8 cellular contexts compared by ENCODE assay signal in the genomic region with DNA sequence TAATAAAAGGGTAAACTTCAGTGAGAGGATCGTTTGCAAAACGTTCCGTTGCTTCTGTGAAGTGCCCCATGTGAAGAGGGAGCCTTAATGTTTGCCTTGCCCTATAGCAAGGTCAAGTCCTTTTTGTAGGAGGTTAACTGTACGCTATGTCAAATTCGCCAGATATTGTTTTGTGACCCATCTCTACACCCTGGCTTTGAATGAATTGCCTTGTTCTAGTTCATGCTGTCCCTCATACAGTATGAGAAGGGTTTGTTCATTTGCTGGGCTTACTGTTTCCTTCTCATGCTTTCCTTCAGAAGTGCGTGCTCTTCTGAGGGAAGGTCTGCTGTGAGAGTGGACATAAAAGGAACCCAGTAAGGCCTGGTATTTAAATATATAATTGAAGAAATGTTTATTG. TPM values are rescaled to one million over a fixed set of nuclear protein-coding genes. Genes with fewer than 3 reads are reported as not detected.
DNase-seq lines count a peak whose midpoint lies in the region; ATAC-seq and TF ChIP-seq lines count a peak whose summit lies in the region.

No MANE protein-coding gene starts in this region.

- WGBS in testis, 2 donors: 14 to 17% methylated on average over 6 of the region's 6 CpGs

- H2AFZ ChIP-seq in parathyroid adenoma: no peak overlapping the region

- H3K9ac ChIP-seq in ES-I3 (ENCODE audit: low read depth, low read length): peak overlapping the region; percentile 58; the same call in 1 of the 2 replicates
- no peak overlapping the region for H3K9ac ChIP-seq in parathyroid adenoma

- POLR2A ChIA-PET in Panc1 (lab: Charles Lee): no interaction called here

- ATAC-seq in Panc1: no peak

- H3K4me2 ChIP-seq in parathyroid adenoma (ENCODE audit: low read length): peak overlapping the region; percentile 75

- H3K36me3 ChIP-seq in ES-I3 (ENCODE audit: insufficient read depth, low read length) (no peaks in the 10 kb centered on the region), Panc1 (ENCODE audit: control insufficient read depth, insufficient read depth, low read length) (peaks cover 5% of the 10 kb centered on the region; the same call in 1 of the 2 replicates), parathyroid adenoma (ENCODE audit: control insufficient read depth, insufficient read depth, low read length) (no peaks in the 10 kb centered on the region), testis (ENCODE audit: low read depth, missing control alignments) (no peaks in the 10 kb centered on the region)

- intact Hi-C loops in Panc1 (cut with micrococcal nuclease; ENCODE audit: unreplicated experiment) (no loop called here), testis (cut with DNase I; ENCODE audit: low total_unique reads) (loop anchor here (10.0 kb wide), 1 partner anchor 191 kb away; no protein-coding TSS in a partner anchor)

- H3K79me2 ChIP-seq in parathyroid adenoma: peaks cover 48% of the 10 kb centered on the region

- H3K4me1 ChIP-seq in ES-I3 (ENCODE audit: insufficient read depth, low read length): peaks cover 13% of the 10 kb centered on the region
- H3K4me1 ChIP-seq in Panc1 (ENCODE audit: control insufficient read depth, insufficient read depth, low read length): peaks cover 22% of the 10 kb centered on the region
- peaks cover 15% of the 10 kb centered on the region for H3K4me1 ChIP-seq in parathyroid adenoma
- peaks cover 5% of the 10 kb centered on the region for H3K4me1 ChIP-seq in testis

- DNase-seq in Panc1 (ENCODE audit: low read depth, low spot score): no peak
- DNase-seq in epithelial cell of proximal tubule (ENCODE audit: low read depth): no peak
- no peak for DNase-seq in GM19240 (ENCODE audit: insufficient read length, low spot score)
- DNase-seq in stimulated activated CD4-positive, alpha-beta T cell treated with anti-CD3 and anti-CD28 coated beads, Interleukin-4, amount 100 ng/mL, for 4 hours: no peak
- DNase-seq in occipital lobe (lab: John Stamatoyannopoulos, UW): no peak
- no peak for DNase-seq in testis

- TF ChIP-seq CTCF in Panc1 (IDR thresholded peaks at IDR 0.05): no peak
- TF ChIP-seq CTCF in epithelial cell of proximal tubule (conservative IDR thresholded peaks at IDR 0.05; ENCODE audit: low read depth, low read length): no peak
- TF ChIP-seq CTCF in parathyroid adenoma (IDR thresholded peaks at IDR 0.05): no peak
- no peak for TF ChIP-seq CTCF in testis (IDR thresholded peaks at IDR 0.05)

- in situ Hi-C loops in Panc1 (cut with HindIII; ENCODE audit: low pct_unique_long_range_greater_than_20kb, low sequenced_read_pairs): no loop called here

- H3K9me3 ChIP-seq in ES-I3 (ENCODE audit: control insufficient read depth, insufficient read depth, low read length) (no peaks in the 10 kb centered on the region), Panc1 (ENCODE audit: control insufficient read depth, insufficient read depth, low read depth, low read length) (no peaks in the 10 kb centered on the region), parathyroid adenoma (ENCODE audit: control insufficient read depth, low read length) (no peaks in the 10 kb centered on the region), testis (no peaks in the 10 kb centered on the region)

- no peak for TF ChIP-seq POLR2A in testis (IDR thresholded peaks at IDR 0.05)

- H3K4me3 ChIP-seq in Panc1 (ENCODE audit: low read depth in 2 of 2, low read length in 2 of 2) (peak overlapping the region; percentile 70 to 76), epithelial cell of proximal tubule (ENCODE audit: low read depth, low read length) (peak overlapping the region; percentile 87), parathyroid adenoma (ENCODE audit: low read depth, low read length) (peak overlapping the region; percentile 60), testis (peak overlapping the region in 1 of 2 donors; percentile 66)

- BruUV-seq in Panc1 (replicated peaks; lab: Mats Ljungman, UMichigan): no TSS peak

- no peaks in the 10 kb centered on the region for H3K27me3 ChIP-seq in Panc1 (ENCODE audit: control insufficient read depth, insufficient read depth, low read length)
- no peaks in the 10 kb centered on the region for H3K27me3 ChIP-seq in parathyroid adenoma (ENCODE audit: control insufficient read depth, insufficient read depth, low read length)
- H3K27me3 ChIP-seq in testis: no peaks in the 10 kb centered on the region

- CTCF ChIA-PET in Panc1 (lab: Charles Lee): no interaction called here

- H3K27ac ChIP-seq in Panc1 (ENCODE audit: low read length) (peak overlapping the region; percentile 44; the same call in 1 of the 2 replicates), parathyroid adenoma (no peak overlapping the region), testis (peak overlapping the region in 1 of 2 donors; percentile 91)

RNA-seq across cellular contexts. Expression of a gene that starts 1.6 kb away (rescaled TPM):
- 22.3 TPM for total RNA-seq in Panc1 (2021; ENCODE audit: unreplicated experiment)
- 16.2 TPM for polyA plus RNA-seq in Panc1 (2012; ENCODE audit: insufficient read length)
- total RNA-seq in epithelial cell of proximal tubule: 12.8 and 17.4 TPM in 2 replicates
- total RNA-seq in occipital lobe: 21.4 TPM
- total RNA-seq in testis: 10 to 100 TPM; 57.5 to 57.7 TPM
- 46.0 TPM for polyA plus RNA-seq in testis (ENCODE audit: insufficient read depth, low read depth, low replicate concordance)

RNA-seq across cellular contexts. Expression of a gene that starts 23.1 kb away (rescaled TPM):
- 17.9 TPM for total RNA-seq in Panc1 (2021; ENCODE audit: unreplicated experiment)
- 18.6 TPM for polyA plus RNA-seq in Panc1 (2012; ENCODE audit: insufficient read length)
- 22.8 and 32.8 TPM in 2 replicates for total RNA-seq in epithelial cell of proximal tubule
- total RNA-seq in occipital lobe: 5.5 TPM
- 10 to 100 TPM; 19.2 to 22.3 TPM for total RNA-seq in testis
- polyA plus RNA-seq in testis (ENCODE audit: insufficient read depth, low read depth, low replicate concordance): 28.0 TPM
